ENCODE assay signal across 1 cellular context in genomic region chr3:149181179-149181578, GRCh38.
TF ChIP-seq lines count a peak whose summit lies in the region.

No MANE protein-coding gene starts in this region.

TF ChIP-seq in IMR-90, 13 proteins besides CTCF, POLR2A, EP300 and RAD21 (continued from another document):
- TF ChIP-seq ELK1 (IDR thresholded peaks at IDR 0.05; ENCODE audit: borderline replicate concordance, low read depth, low read length) (no peak), RFX5 (IDR thresholded peaks at IDR 0.05; ENCODE audit: low read depth, low read length) (no peak), MXI1 (IDR thresholded peaks at IDR 0.05; ENCODE audit: borderline replicate concordance, low read depth, low read length) (no peak), RCOR1 (IDR thresholded peaks at IDR 0.05; ENCODE audit: insufficient replicate concordance, low read length) (no peak), USF2 (IDR thresholded peaks at IDR 0.05; ENCODE audit: low read depth, low read length) (no peak), MAZ (IDR thresholded peaks at IDR 0.05; ENCODE audit: borderline replicate concordance, low read depth, low read length) (no peak), BHLHE40 (IDR thresholded peaks at IDR 0.05; ENCODE audit: low read depth, low read length) (no peak), CHD1 (IDR thresholded peaks at IDR 0.05; ENCODE audit: low read depth, low read length) (no peak), SMC3 (IDR thresholded peaks at IDR 0.05; ENCODE audit: low read depth, low read length) (no peak), FOS (IDR thresholded peaks at IDR 0.05; ENCODE audit: low read depth, low read length) (no peak), MAFK (IDR thresholded peaks at IDR 0.05; ENCODE audit: low read depth, low read length) (no peak), CEBPB (IDR thresholded peaks at IDR 0.05; ENCODE audit: low read depth, low read length) (no peak)
TF ChIP-seq in IMR-90: peak in this region for 0.
